23 cellular contexts compared by ENCODE assay signal in genomic region chr2:183193904-183194303, GRCh38.
"Had no signal": no experiment of that assay in that cellular context is flagged by ENCODE, and none has a peak within 500 bp of the region (broad histone marks: within the 10 kb centered on the region; RNA-seq: fewer than 3 reads in every experiment).

No MANE protein-coding gene starts in this region.

- H3K9me3 Mint-ChIP-seq: dendritic cell treated with granulocyte-macrophage colony-stimulating factor and Interleukin-4, amounts not matched to agents 40 ng/mL and 50 ng/mL, for 4 days; effector memory CD8-positive, alpha-beta T cell; stimulated activated memory B cell treated with anti-CD40 and anti-IgM and Interleukin-4, amounts not matched to agents 10 μg/mL and 1 μg/mL and 100 μg/mL, for 72 hours had no signal

- H3K4me1 Mint-ChIP-seq: nephron progenitor cell; stimulated activated memory B cell treated with anti-CD40 and anti-IgM and Interleukin-4, amounts not matched to agents 10 μg/mL and 1 μg/mL and 100 μg/mL, for 72 hours had no signal

- DNase-seq: effector memory CD8-positive, alpha-beta T cell; esophagus squamous epithelium; foreskin fibroblast; kidney; left cardiac atrium; left ventricle myocardium inferior; lower lobe of right lung; mesenchymal stem cell; naive thymus-derived CD4-positive, alpha-beta T cell; nephron progenitor cell; psoas muscle; spleen; stimulated activated CD4-positive, alpha-beta T cell treated with anti-CD3 and anti-CD28 coated beads, Interleukin-15, amount 100 ng/mL, for 24 hours; stimulated activated CD4-positive, alpha-beta T cell treated with anti-CD3 and anti-CD28 coated beads, Interleukin-1b, Interleukin-23, amount 100 ng/mL, for 48 hours; stimulated activated CD4-positive, alpha-beta T cell treated with anti-CD3 and anti-CD28 coated beads, Interleukin-4, amount 100 ng/mL, for 24 hours; tibial artery; upper lobe of left lung; uterus had no signal

- H3K4me3 ChIP-seq: esophagus squamous epithelium, left ventricle myocardium inferior, lower lobe of right lung, psoas muscle, spleen, tibial artery, upper lobe of left lung, uterus had no signal

- H3K27me3 ChIP-seq: esophagus squamous epithelium, neutrophil, spleen, tibial artery, upper lobe of left lung, uterus had no signal

- ATAC-seq: effector memory CD8-positive, alpha-beta T cell; left cardiac atrium; lower lobe of right lung; naive thymus-derived CD4-positive, alpha-beta T cell; psoas muscle; sciatic nerve; stimulated activated memory B cell treated with anti-CD40 and anti-IgM and Interleukin-4, amounts not matched to agents 10 μg/mL and 1 μg/mL and 100 μg/mL, for 72 hours had no signal

- H3K27ac ChIP-seq: esophagus squamous epithelium, left ventricle myocardium inferior, lower lobe of right lung, neutrophil, psoas muscle, spleen, tibial artery, upper lobe of left lung, uterus had no signal

- H3K27ac Mint-ChIP-seq: dendritic cell treated with granulocyte-macrophage colony-stimulating factor and Interleukin-4, amounts not matched to agents 40 ng/mL and 50 ng/mL, for 4 days; effector memory CD8-positive, alpha-beta T cell; naive thymus-derived CD4-positive, alpha-beta T cell; nephron progenitor cell; stimulated activated memory B cell treated with anti-CD40 and anti-IgM and Interleukin-4, amounts not matched to agents 10 μg/mL and 1 μg/mL and 100 μg/mL, for 72 hours; stimulated activated naive CD8-positive, alpha-beta T cell treated with anti-CD3 and anti-CD28 coated beads, Interleukin-15, Interleukin-2, amounts not matched to agents 100 ng/mL and 50 ng/mL, for 24 hours had no signal

- H3K4me1 ChIP-seq: esophagus squamous epithelium, left ventricle myocardium inferior, lower lobe of right lung, psoas muscle, spleen, tibial artery, upper lobe of left lung, uterus had no signal

- H3K4me3 Mint-ChIP-seq: dendritic cell treated with granulocyte-macrophage colony-stimulating factor and Interleukin-4, amounts not matched to agents 40 ng/mL and 50 ng/mL, for 4 days; effector memory CD8-positive, alpha-beta T cell; naive thymus-derived CD4-positive, alpha-beta T cell; nephron progenitor cell; stimulated activated memory B cell treated with anti-CD40 and anti-IgM and Interleukin-4, amounts not matched to agents 10 μg/mL and 1 μg/mL and 100 μg/mL, for 72 hours; stimulated activated naive CD8-positive, alpha-beta T cell treated with anti-CD3 and anti-CD28 coated beads, Interleukin-15, Interleukin-2, amounts not matched to agents 100 ng/mL and 50 ng/mL, for 24 hours had no signal

- H3K36me3 ChIP-seq: neutrophil, uterus had no signal

- H3K9me3 ChIP-seq: esophagus squamous epithelium, lower lobe of right lung, neutrophil, psoas muscle, spleen, tibial artery, upper lobe of left lung, uterus had no signal

- H3K27me3 Mint-ChIP-seq: dendritic cell treated with granulocyte-macrophage colony-stimulating factor and Interleukin-4, amounts not matched to agents 40 ng/mL and 50 ng/mL, for 4 days; effector memory CD8-positive, alpha-beta T cell; naive thymus-derived CD4-positive, alpha-beta T cell; stimulated activated memory B cell treated with anti-CD40 and anti-IgM and Interleukin-4, amounts not matched to agents 10 μg/mL and 1 μg/mL and 100 μg/mL, for 72 hours; stimulated activated naive CD8-positive, alpha-beta T cell treated with anti-CD3 and anti-CD28 coated beads, Interleukin-15, Interleukin-2, amounts not matched to agents 100 ng/mL and 50 ng/mL, for 24 hours had no signal
